ENCODE assay signal across 8 cellular contexts in the genomic region with DNA sequence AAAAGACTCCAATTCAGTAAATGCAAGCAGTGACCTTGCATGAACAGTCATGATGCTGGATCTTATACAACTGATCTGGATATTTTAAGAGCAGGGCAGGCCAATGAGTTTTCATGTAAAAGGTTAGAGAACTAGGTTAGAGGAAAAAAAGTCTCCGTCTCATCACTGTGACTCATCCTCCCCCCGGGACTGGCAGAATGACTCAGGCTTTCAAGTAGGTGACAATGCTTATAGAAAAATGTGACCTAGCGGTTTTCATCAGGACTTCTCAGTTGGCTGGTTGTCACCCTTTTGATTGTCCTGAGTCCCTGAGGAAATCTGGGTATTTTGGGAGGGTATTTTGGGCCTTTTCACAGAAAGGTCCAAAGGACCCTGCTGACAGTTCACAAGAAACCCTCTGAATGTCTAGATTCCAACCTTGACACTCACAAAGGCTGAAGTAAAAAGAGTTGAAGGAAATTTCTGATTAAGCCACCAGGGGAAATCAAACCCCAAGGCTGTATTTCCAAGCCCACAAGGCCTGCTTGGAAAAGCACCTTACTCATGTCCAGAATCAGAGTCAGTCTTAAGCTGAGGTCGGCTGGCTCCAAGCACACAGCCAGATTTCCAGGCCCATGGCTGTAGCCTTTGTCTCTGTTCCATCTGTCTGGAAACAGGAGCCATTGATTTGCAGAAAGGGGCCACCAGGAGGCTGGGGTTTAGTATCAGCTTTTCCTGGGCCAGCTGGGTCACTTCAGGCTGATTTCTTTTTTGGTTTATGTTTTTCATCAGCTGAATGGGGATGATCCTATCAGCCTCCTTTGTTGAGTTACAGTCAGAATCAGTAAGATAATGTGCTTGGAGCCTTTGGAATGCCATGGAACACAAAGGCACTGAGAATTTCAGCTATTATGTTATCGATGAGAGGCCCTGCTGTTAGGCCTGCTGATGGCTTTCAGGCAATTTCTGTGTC.
A peak's percentile ranks its signal among the peaks of the same experiment; 100 is the strongest.
DNase-seq lines count a peak whose midpoint lies in the region; ATAC-seq, FAIRE-seq and TF ChIP-seq lines count a peak whose summit lies in the region.

No MANE protein-coding gene starts in this region.

- peak; percentile 39; the same call in 1 of the 2 replicates for TF ChIP-seq CTCF in BJ (IDR thresholded peaks at IDR 0.05; ENCODE audit: insufficient read depth, low read depth, low read length)

- CTCF ChIA-PET in BJ (lab: Yijun Ruan, JAX) = interaction anchor here (0.9 to 1.7 kb wide), 4 partner anchors 8 to 18 kb away, joined by 4 to 7 read pairs (median 4); no protein-coding TSS in a partner anchor

- peak; percentile 81 for ATAC-seq in HG03280 (IDR thresholded peaks at IDR 0.05; ENCODE audit: unreplicated experiment)

- no peaks in the 10 kb centered on the region for H3K36me3 ChIP-seq in BJ (ENCODE audit: control insufficient read depth, insufficient read depth, low read length)

- peak; percentile 83 for DNase-seq in BJ (ENCODE audit: low read depth)
- DNase-seq in GM19239 (ENCODE audit: insufficient read length, low spot score) = peak; percentile 12
- peak; percentile 85 for DNase-seq in T1000 (lab: John Stamatoyannopoulos, UW)
- DNase-seq in foreskin melanocyte = peak; percentile 38
- peak; percentile 3 to 41 for DNase-seq in stimulated activated CD4-positive, alpha-beta T cell treated with anti-CD3 and anti-CD28 coated beads, Interleukin-12 subunit alpha, Interleukin-12 subunit beta, amount 100 ng/mL, for 24 hours (ENCODE audit: low read depth in 2 of 2)
- DNase-seq in RPMI8226 = no peak
- no peak for DNase-seq in pons (ENCODE audit: low spot score)

- no peak overlapping the region for H3K4me3 ChIP-seq in BJ (ENCODE audit: low read depth, low read length)

- POLR2A ChIA-PET in BJ (lab: Charles Lee) = no interaction called here

- H3K27me3 ChIP-seq in BJ (ENCODE audit: control insufficient read depth, insufficient read depth, low read length) = no peaks in the 10 kb centered on the region

- no peak for FAIRE-seq in GM19239 (lab: Jason Lieb, UNC)

Comparison
In these comparisons a context has a peak if more than half of its experiments do, and no peak if none do; other contexts are left out.
1. DNase-seq: peak in BJ (single experiment), GM19239 (single experiment), T1000 (single experiment), foreskin melanocyte (single experiment) and stimulated activated CD4-positive, alpha-beta T cell treated with anti-CD3 and anti-CD28 coated beads, Interleukin-12 subunit alpha, Interleukin-12 subunit beta, amount 100 ng/mL, for 24 hours (2 of 2); none in RPMI8226 (single experiment) and pons (single experiment).